Comparison of ENCODE assay signal across 6 cellular contexts in the genomic region with DNA sequence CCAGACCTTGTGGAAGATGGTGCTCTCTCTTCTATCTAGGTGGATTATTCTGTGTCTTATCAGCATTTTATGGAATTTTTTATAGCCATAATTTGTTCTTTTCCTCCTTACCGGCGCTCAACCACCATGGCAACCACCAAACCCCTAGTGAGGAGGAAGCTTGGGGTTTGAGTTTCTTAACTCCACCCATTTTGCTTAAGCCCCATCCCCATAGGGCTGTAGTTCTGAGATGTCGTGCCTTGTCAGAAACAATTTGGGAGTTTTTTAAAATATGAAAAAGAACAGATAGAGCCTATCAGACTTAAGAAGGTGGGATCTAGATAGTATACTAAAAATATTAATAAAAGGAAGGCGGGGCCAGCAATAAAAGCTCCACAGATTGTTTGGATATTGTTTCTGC. TPM values are rescaled to one million over a fixed set of nuclear protein-coding genes. Genes with fewer than 3 reads are reported as not detected.
A peak's percentile ranks its signal among the peaks of the same experiment; 100 is the strongest.
DNase-seq lines count a peak whose midpoint lies in the region; ATAC-seq and TF ChIP-seq lines count a peak whose summit lies in the region.

No MANE protein-coding gene starts in this region.

- intact Hi-C loops in activated CD4-positive, alpha-beta T cell treated with anti-CD3 and anti-CD28 coated beads for 36 hours (cut with DNase I, micrococcal nuclease) = loop anchor here (2.0 to 10.0 kb wide), 7 partner anchors 129 to 1263 kb away; partner anchors contain the start of genes DXO (in 1 of the 2), GPSM3 (in 1 of the 2), HMGA1 (in 1 of the 2) and PBX2 (in 1 of the 2)

- peaks cover 39% of the 10 kb centered on the region for H3K4me1 Mint-ChIP-seq in activated CD4-positive, alpha-beta T cell treated with anti-CD3 and anti-CD28 coated beads for 36 hours
- peaks cover 44% of the 10 kb centered on the region for H3K4me1 Mint-ChIP-seq in activated CD4-positive, alpha-beta memory T cell treated with anti-CD3 and anti-CD28 coated beads, Interleukin-2, amount 10 ng/mL, durations not matched to agents 7 days and 5 days

- POLR2A ChIA-PET in activated CD4-positive, alpha-beta T cell treated with anti-CD3 and anti-CD28 coated beads for 36 hours (lab: Charles Lee) = interaction anchor here (0.6 to 7.6 kb wide), 10 partner anchors 9 to 1769 kb away, joined by 3 to 83 read pairs (median 6); partner anchors contain the start of genes HLA-DMA, HLA-DMB, PSMB9 and TAP1
- POLR2A ChIA-PET in activated CD4-positive, alpha-beta memory T cell treated with anti-CD3 and anti-CD28 coated beads, Interleukin-2, amount 10 ng/mL, durations not matched to agents 7 days and 5 days (lab: Charles Lee) = interaction anchor here (0.6 to 17.7 kb wide), 21 partner anchors 8 to 1168 kb away, joined by 3 to 656 read pairs (median 24); partner anchors contain the start of genes GPSM3, HLA-DMA, HLA-DMB and HLA-DPA1
- POLR2A ChIA-PET in GM10248 (lab: Yijun Ruan, JAX) = interaction anchor here (0.6 to 9.8 kb wide), 9 partner anchors 10 to 265 kb away, joined by 3 to 271 read pairs (median 19); partner anchors contain the start of genes HLA-DMA and HLA-DMB

- peak overlapping the region; percentile 100 for H3K27ac Mint-ChIP-seq in activated CD4-positive, alpha-beta T cell treated with anti-CD3 and anti-CD28 coated beads for 36 hours
- peak overlapping the region; percentile 98 for H3K27ac Mint-ChIP-seq in activated CD4-positive, alpha-beta memory T cell treated with anti-CD3 and anti-CD28 coated beads, Interleukin-2, amount 10 ng/mL, durations not matched to agents 7 days and 5 days

- H3K9me3 Mint-ChIP-seq in activated CD4-positive, alpha-beta T cell treated with anti-CD3 and anti-CD28 coated beads for 36 hours (ENCODE audit: low read depth) = no peaks in the 10 kb centered on the region
- H3K9me3 Mint-ChIP-seq in activated CD4-positive, alpha-beta memory T cell treated with anti-CD3 and anti-CD28 coated beads, Interleukin-2, amount 10 ng/mL, durations not matched to agents 7 days and 5 days = no peaks in the 10 kb centered on the region

- CTCF ChIA-PET in activated CD4-positive, alpha-beta T cell treated with anti-CD3 and anti-CD28 coated beads for 36 hours (lab: Charles Lee) = interaction anchor here (0.5 to 13.4 kb wide), 8 partner anchors 10 to 107 kb away, joined by 3 to 197 read pairs (median 3); partner anchors contain the start of gene HLA-DMA
- CTCF ChIA-PET in activated CD4-positive, alpha-beta memory T cell treated with anti-CD3 and anti-CD28 coated beads, Interleukin-2, amount 10 ng/mL, durations not matched to agents 7 days and 5 days (lab: Charles Lee) = interaction anchor here (1.2 to 13.5 kb wide), 7 partner anchors 10 to 134 kb away, joined by 3 to 259 read pairs (median 44); partner anchors contain the start of genes HLA-DMA, HLA-DMB and TAP2
- CTCF ChIA-PET in GM10248 (lab: Yijun Ruan, JAX) = interaction anchor here (0.8 to 14.8 kb wide), 7 partner anchors 11 to 274 kb away, joined by 3 to 313 read pairs (median 23); partner anchors contain the start of genes HLA-DMA and TAP2

- ATAC-seq in activated CD4-positive, alpha-beta T cell treated with anti-CD3 and anti-CD28 coated beads for 36 hours = no peak

- DNase-seq in activated CD4-positive, alpha-beta T cell treated with anti-CD3 and anti-CD28 coated beads for 36 hours = peak; percentile 61
- DNase-seq in activated CD4-positive, alpha-beta T cell treated with anti-CD3 and anti-CD28 coated beads for 1 hour = no peak
- peak; percentile 50 for DNase-seq in activated CD4-positive, alpha-beta memory T cell treated with anti-CD3 and anti-CD28 coated beads, Interleukin-2, amount 10 ng/mL, durations not matched to agents 7 days and 5 days
- peak; percentile 62 for DNase-seq in left kidney (ENCODE audit: low read depth, low spot score)
- DNase-seq in NCI-H774 (lab: John Stamatoyannopoulos, UW) = no peak
- no peak for DNase-seq in GM10248 (ENCODE audit: extremely low spot score)

- H3K27me3 Mint-ChIP-seq in activated CD4-positive, alpha-beta T cell treated with anti-CD3 and anti-CD28 coated beads for 36 hours = no peaks in the 10 kb centered on the region
- no peaks in the 10 kb centered on the region for H3K27me3 Mint-ChIP-seq in activated CD4-positive, alpha-beta memory T cell treated with anti-CD3 and anti-CD28 coated beads, Interleukin-2, amount 10 ng/mL, durations not matched to agents 7 days and 5 days

- TF ChIP-seq CTCF in GM10248 (IDR thresholded peaks at IDR 0.05; ENCODE audit: control extremely low read depth, extremely low read depth, low read depth, missing control alignments) = no peak

- peaks cover 91% of the 10 kb centered on the region for H3K36me3 Mint-ChIP-seq in activated CD4-positive, alpha-beta T cell treated with anti-CD3 and anti-CD28 coated beads for 36 hours (ENCODE audit: low read depth)
- peaks cover 91% of the 10 kb centered on the region for H3K36me3 Mint-ChIP-seq in activated CD4-positive, alpha-beta memory T cell treated with anti-CD3 and anti-CD28 coated beads, Interleukin-2, amount 10 ng/mL, durations not matched to agents 7 days and 5 days (ENCODE audit: low read depth)

- H3K4me3 Mint-ChIP-seq in activated CD4-positive, alpha-beta T cell treated with anti-CD3 and anti-CD28 coated beads for 36 hours = peak overlapping the region; percentile 98
- H3K4me3 Mint-ChIP-seq in activated CD4-positive, alpha-beta memory T cell treated with anti-CD3 and anti-CD28 coated beads, Interleukin-2, amount 10 ng/mL, durations not matched to agents 7 days and 5 days = peak overlapping the region; percentile 97

RNA-seq across cellular contexts. Expression of gene BRD2, which starts 5.5 kb away (rescaled TPM):
- total RNA-seq in activated CD4-positive, alpha-beta T cell treated with anti-CD3 and anti-CD28 coated beads for 36 hours = 100 to 1,000 TPM; 230 to 338 TPM
- total RNA-seq in activated CD4-positive, alpha-beta memory T cell treated with anti-CD3 and anti-CD28 coated beads, Interleukin-2, amount 10 ng/mL, durations not matched to agents 7 days and 5 days = 100 to 1,000 TPM; 290 to 297 TPM

RNA-seq across cellular contexts. Expression of gene HLA-DMA, which starts 21.0 kb away (rescaled TPM):
- 10 to 100 TPM; 11.8 TPM for total RNA-seq in activated CD4-positive, alpha-beta T cell treated with anti-CD3 and anti-CD28 coated beads for 36 hours
- 10 to 100 TPM; 54.0 to 54.3 TPM for total RNA-seq in activated CD4-positive, alpha-beta memory T cell treated with anti-CD3 and anti-CD28 coated beads, Interleukin-2, amount 10 ng/mL, durations not matched to agents 7 days and 5 days

RNA-seq across cellular contexts. Expression of gene HLA-DMB, which starts 33.1 kb away (rescaled TPM):
- total RNA-seq in activated CD4-positive, alpha-beta T cell treated with anti-CD3 and anti-CD28 coated beads for 36 hours = 1 to 10 TPM; 1.9 to 2.3 TPM
- 10 to 100 TPM; 19.1 to 20.0 TPM for total RNA-seq in activated CD4-positive, alpha-beta memory T cell treated with anti-CD3 and anti-CD28 coated beads, Interleukin-2, amount 10 ng/mL, durations not matched to agents 7 days and 5 days

RNA-seq across cellular contexts. Expression of gene HLA-DOA, which starts 35.5 kb away (rescaled TPM):
- 1 to 10 TPM; 1.7 to 3.3 TPM for total RNA-seq in activated CD4-positive, alpha-beta T cell treated with anti-CD3 and anti-CD28 coated beads for 36 hours
- total RNA-seq in activated CD4-positive, alpha-beta memory T cell treated with anti-CD3 and anti-CD28 coated beads, Interleukin-2, amount 10 ng/mL, durations not matched to agents 7 days and 5 days = 1 to 10 TPM; 3.4 to 4.1 TPM

Comparison
In these comparisons a context has a peak if more than half of its experiments do, and no peak if none do; other contexts are left out.
1. DNase-seq: peak in activated CD4-positive, alpha-beta T cell treated with anti-CD3 and anti-CD28 coated beads for 36 hours (single experiment), activated CD4-positive, alpha-beta memory T cell treated with anti-CD3 and anti-CD28 coated beads, Interleukin-2, amount 10 ng/mL, durations not matched to agents 7 days and 5 days (single experiment) and left kidney (single experiment); none in activated CD4-positive, alpha-beta T cell treated with anti-CD3 and anti-CD28 coated beads for 1 hour (single experiment), NCI-H774 (single experiment) and GM10248 (single experiment).
2. RNA of gene HLA-DMA, which starts 21.0 kb away (total RNA-seq): 54.0 to 54.3 TPM in activated CD4-positive, alpha-beta memory T cell treated with anti-CD3 and anti-CD28 coated beads, Interleukin-2, amount 10 ng/mL, durations not matched to agents 7 days and 5 days; 11.8 TPM in activated CD4-positive, alpha-beta T cell treated with anti-CD3 and anti-CD28 coated beads for 36 hours; every median in the first group is over 4 times any median in the second.
3. RNA of gene HLA-DMB, which starts 33.1 kb away (total RNA-seq): 19.1 to 20.0 TPM in activated CD4-positive, alpha-beta memory T cell treated with anti-CD3 and anti-CD28 coated beads, Interleukin-2, amount 10 ng/mL, durations not matched to agents 7 days and 5 days; 1.9 to 2.3 TPM in activated CD4-positive, alpha-beta T cell treated with anti-CD3 and anti-CD28 coated beads for 36 hours; every median in the first group is over 4 times any median in the second.